ENCODE assay signal across 16 cellular contexts in the genomic region with DNA sequence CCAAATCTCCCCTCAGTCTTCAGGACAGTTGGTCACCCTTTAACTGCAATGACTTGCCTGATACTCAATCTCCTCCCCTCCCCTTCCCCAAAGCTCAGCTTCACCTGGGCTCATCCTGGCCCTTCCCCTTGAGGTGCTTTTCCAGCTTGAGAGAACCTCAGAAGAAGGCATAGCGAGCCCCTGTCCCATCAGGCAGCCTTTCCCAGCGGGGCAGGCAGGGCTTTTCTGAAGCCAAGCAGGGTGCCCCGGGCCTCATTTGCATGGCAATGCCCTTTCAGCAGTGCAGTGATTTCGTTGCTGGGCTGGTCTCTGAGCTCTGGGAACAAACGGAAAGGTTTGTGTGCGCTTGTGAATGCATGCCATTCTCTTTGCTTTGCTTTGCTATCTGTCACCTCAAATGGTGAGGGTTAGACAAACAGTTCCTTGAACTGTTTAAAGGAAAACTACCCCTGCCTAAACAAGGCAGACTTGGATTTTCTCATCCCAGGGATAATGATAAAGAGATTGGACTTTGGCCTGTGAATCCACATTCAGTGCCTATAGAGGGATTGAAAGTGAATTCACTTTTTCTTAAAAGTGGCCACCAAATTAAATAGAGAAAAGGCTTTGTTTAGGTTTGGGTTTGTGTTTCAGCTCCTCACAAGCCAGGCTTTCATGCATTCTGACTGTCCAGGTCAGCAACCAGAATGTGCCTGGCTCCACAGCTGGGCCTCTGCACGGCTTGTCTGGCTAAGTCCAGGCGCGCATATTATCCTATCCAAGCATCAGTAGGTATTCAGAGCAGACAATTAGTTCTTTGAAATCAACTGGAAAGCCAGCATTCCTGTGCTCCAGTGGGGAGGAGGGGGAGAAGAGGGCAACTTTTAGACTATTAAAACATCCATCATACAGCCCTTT.
A peak's percentile ranks its signal among the peaks of the same experiment; 100 is the strongest.
DNase-seq lines count a peak whose midpoint lies in the region; TF ChIP-seq lines count a peak whose summit lies in the region.
"Had no signal": no experiment of that assay in that cellular context is flagged by ENCODE, and none has a peak within 500 bp of the region (broad histone marks: within the 10 kb centered on the region; RNA-seq: fewer than 3 reads in every experiment).

No MANE protein-coding gene starts in this region.

- H4K8ac ChIP-seq in mesenchymal stem cell (ENCODE audit: low read length): peak overlapping the region; percentile 33

- no peaks in the 10 kb centered on the region for H3K27me3 Mint-ChIP-seq in type B pancreatic cell
- no peaks in the 10 kb centered on the region for H3K27me3 Mint-ChIP-seq in CD8-positive, alpha-beta memory T cell

- H3K36me3 ChIP-seq in cardiac muscle cell (no peaks in the 10 kb centered on the region), right atrium auricular region (no peaks in the 10 kb centered on the region), ectodermal cell (ENCODE audit: control insufficient read depth, insufficient read depth, low read length) (no peaks in the 10 kb centered on the region), mesenchymal stem cell (ENCODE audit: control insufficient read depth in 1 of 2, insufficient read depth in 2 of 2, low read depth in 1 of 2, low read length in 2 of 2) (no peaks in the 10 kb centered on the region)
- H3K36me3 ChIP-seq in CD8-positive, alpha-beta memory T cell (ENCODE audit: insufficient read depth, low read length): no peaks in the 10 kb centered on the region

- no peak overlapping the region for H2AFZ ChIP-seq in mesenchymal stem cell (ENCODE audit: low read depth, low read length)

- H2BK120ac ChIP-seq in mesenchymal stem cell (ENCODE audit: low read depth, low read length): no peak overlapping the region

- no peak overlapping the region for H3K14ac ChIP-seq in mesenchymal stem cell (ENCODE audit: low read length in 2 of 2)

- H3K79me1 ChIP-seq in mesenchymal stem cell (replicated peaks; ENCODE audit: low read length, poor library complexity, severe bottlenecking): no peaks in the 10 kb centered on the region

- peak overlapping the region; percentile 5 for H3K4me3 Mint-ChIP-seq in type B pancreatic cell
- no peak overlapping the region for H3K4me3 Mint-ChIP-seq in CD8-positive, alpha-beta memory T cell
- H3K4me3 Mint-ChIP-seq: activated T-cell treated with anti-CD3 and anti-CD28 coated beads, Interleukin-2, amount 50 U/mL, for 24 hours; naive thymus-derived CD8-positive, alpha-beta T cell had no signal

- H3K4me2 ChIP-seq in mesenchymal stem cell (ENCODE audit: low read length, poor library complexity, severe bottlenecking): no peak overlapping the region

- no peak overlapping the region for H3K4ac ChIP-seq in mesenchymal stem cell (ENCODE audit: low read depth in 1 of 2, low read length in 2 of 2)

- POLR2A ChIA-PET in CD8-positive, alpha-beta memory T cell (lab: Charles Lee): no interaction called here

- WGBS in ectodermal cell, 2 experiments: 6 to 7% methylated on average over 9 of the region's 9 CpGs
- 52% methylated on average over 9 of the region's 9 CpGs for WGBS in mesenchymal stem cell

- H3K27ac ChIP-seq in cardiac muscle cell (peak overlapping the region; percentile 76), right atrium auricular region (no peak overlapping the region), ectodermal cell (ENCODE audit: insufficient read depth, low read depth, low read length, poor library complexity, severe bottlenecking) (peak overlapping the region; percentile 92), mesenchymal stem cell (ENCODE audit: low read length, poor library complexity, severe bottlenecking) (peak overlapping the region; percentile 51)
- no peak overlapping the region for H3K27ac ChIP-seq in CD8-positive, alpha-beta memory T cell (ENCODE audit: low read depth, low read length)
- H3K27ac ChIP-seq: epithelial cell of prostate had no signal

- no peaks in the 10 kb centered on the region for H3K9me3 ChIP-seq in cardiac muscle cell (ENCODE audit: low read depth)
- peaks cover 0 to 13% of the 10 kb centered on the region in 2 donors for H3K9me3 ChIP-seq in right atrium auricular region
- H3K9me3 ChIP-seq in ectodermal cell (ENCODE audit: control insufficient read depth, low read length): no peaks in the 10 kb centered on the region
- peaks cover 5% of the 10 kb centered on the region for H3K9me3 ChIP-seq in mesenchymal stem cell (ENCODE audit: control insufficient read depth, low read length)
- no peaks in the 10 kb centered on the region for H3K9me3 ChIP-seq in CD8-positive, alpha-beta memory T cell (ENCODE audit: low read length)

- H3K18ac ChIP-seq in mesenchymal stem cell (ENCODE audit: low read depth in 1 of 2, low read length in 2 of 2): peak overlapping the region in 1 of 2 experiments; percentile 40

- peak overlapping the region; percentile 30 for H3K27ac Mint-ChIP-seq in type B pancreatic cell
- H3K27ac Mint-ChIP-seq in CD8-positive, alpha-beta memory T cell: no peak overlapping the region
- H3K27ac Mint-ChIP-seq: activated T-cell treated with anti-CD3 and anti-CD28 coated beads, Interleukin-2, amount 50 U/mL, for 24 hours; naive thymus-derived CD8-positive, alpha-beta T cell had no signal

- H2BK12ac ChIP-seq in mesenchymal stem cell (ENCODE audit: low read length in 2 of 2): peak overlapping the region in 1 of 2 experiments; percentile 75

- CTCF ChIA-PET in CD8-positive, alpha-beta memory T cell (lab: Charles Lee): no interaction called here

- H3K9me3 Mint-ChIP-seq in type B pancreatic cell: peaks cover 4% of the 10 kb centered on the region
- H3K9me3 Mint-ChIP-seq in CD8-positive, alpha-beta memory T cell: peaks cover 0 to 4% (median 4%) of the 10 kb centered on the region in 5 donors
- H3K9me3 Mint-ChIP-seq: activated T-cell treated with anti-CD3 and anti-CD28 coated beads, Interleukin-2, amount 50 U/mL, for 24 hours; naive thymus-derived CD8-positive, alpha-beta T cell had no signal

- H2BK5ac ChIP-seq in mesenchymal stem cell (ENCODE audit: low read depth, low read length, poor library complexity, severe bottlenecking): no peak overlapping the region

- H3K36me3 Mint-ChIP-seq in type B pancreatic cell: no peaks in the 10 kb centered on the region
- no peaks in the 10 kb centered on the region for H3K36me3 Mint-ChIP-seq in CD8-positive, alpha-beta memory T cell
- H3K36me3 Mint-ChIP-seq: naive thymus-derived CD8-positive, alpha-beta T cell had no signal

- no peak overlapping the region for H3K9ac ChIP-seq in mesenchymal stem cell (ENCODE audit: low read length)

- H2AK5ac ChIP-seq in mesenchymal stem cell (ENCODE audit: low read length, severe bottlenecking): no peak overlapping the region

- no peak overlapping the region for H3K23ac ChIP-seq in mesenchymal stem cell (ENCODE audit: low read length in 2 of 2)

- H3K27me3 ChIP-seq in cardiac muscle cell (no peaks in the 10 kb centered on the region), right atrium auricular region (no peaks in the 10 kb centered on the region), ectodermal cell (ENCODE audit: control insufficient read depth, insufficient read depth, low read length, poor library complexity, severe bottlenecking) (no peaks in the 10 kb centered on the region), mesenchymal stem cell (ENCODE audit: control insufficient read depth in 1 of 2, insufficient read depth in 1 of 2, low read length in 2 of 2) (no peaks in the 10 kb centered on the region)
- H3K27me3 ChIP-seq in CD8-positive, alpha-beta memory T cell (ENCODE audit: insufficient read depth, low read length, poor library complexity, severe bottlenecking): no peaks in the 10 kb centered on the region

- H3K4me3 ChIP-seq in cardiac muscle cell (no peak overlapping the region), right atrium auricular region (no peak overlapping the region), ectodermal cell (ENCODE audit: insufficient read depth, low read depth, low read length) (no peak overlapping the region), mesenchymal stem cell (ENCODE audit: insufficient read depth in 1 of 2, low read depth in 1 of 2, low read length in 2 of 2) (no peak overlapping the region)
- no peak overlapping the region for H3K4me3 ChIP-seq in CD8-positive, alpha-beta memory T cell (ENCODE audit: low read length)

- H2BK15ac ChIP-seq in mesenchymal stem cell (ENCODE audit: low read depth, poor library complexity, severe bottlenecking): no peak overlapping the region

- peaks cover 46% of the 10 kb centered on the region for H3K4me1 Mint-ChIP-seq in type B pancreatic cell (ENCODE audit: unreplicated experiment)
- peaks cover 0 to 10% (median 2%) of the 10 kb centered on the region in 3 donors for H3K4me1 Mint-ChIP-seq in CD8-positive, alpha-beta memory T cell

- H3K4me1 ChIP-seq in cardiac muscle cell (ENCODE audit: low read depth) (peaks cover 26% of the 10 kb centered on the region), right atrium auricular region (no peaks in the 10 kb centered on the region), ectodermal cell (ENCODE audit: control insufficient read depth, insufficient read depth, low read length) (peaks cover 37% of the 10 kb centered on the region), mesenchymal stem cell (ENCODE audit: control insufficient read depth, insufficient read depth, low read depth, low read length) (peaks cover 7% of the 10 kb centered on the region)
- H3K4me1 ChIP-seq in CD8-positive, alpha-beta memory T cell (ENCODE audit: insufficient read depth, low read length): no peaks in the 10 kb centered on the region

- no peak overlapping the region for H4K91ac ChIP-seq in mesenchymal stem cell (ENCODE audit: low read length)

- DNase-seq in cardiac muscle cell (ENCODE audit: low read depth in 1 of 2, low spot score in 1 of 2) (peak in 1 of 2 donors; percentile 51), right atrium auricular region (ENCODE audit: low spot score) (no peak), mesenchymal stem cell (no peak), type B pancreatic cell (ENCODE audit: extremely low spot score, unreplicated experiment) (peak; percentile 68), D341Med (ENCODE audit: low spot score) (no peak), LoVo (ENCODE audit: low spot score) (no peak)
- DNase-seq in CD8-positive, alpha-beta memory T cell: no peak
- DNase-seq: activated CD4-positive, alpha-beta T cell treated with anti-CD3 and anti-CD28 coated beads for 1 hour; activated T-cell treated with anti-CD3 and anti-CD28 coated beads, Interleukin-2, amount 50 U/mL, for 24 hours; EL; HCEC 1CT; naive thymus-derived CD8-positive, alpha-beta T cell; NCI-H82; SIG-M5 had no signal

- TF ChIP-seq CTCF in cardiac muscle cell (IDR thresholded peaks at IDR 0.05; ENCODE audit: low read depth, low read length) (no peak), right atrium auricular region (IDR thresholded peaks at IDR 0.05) (no peak), type B pancreatic cell (conservative IDR thresholded peaks at IDR 0.05) (no peak)

Comparison
In these comparisons a context has a peak if more than half of its experiments do, and no peak if none do; other contexts are left out.
1. H3K27ac ChIP-seq: peak in cardiac muscle cell (single experiment), ectodermal cell (single experiment) and mesenchymal stem cell (single experiment); none in right atrium auricular region (0 of 2) and CD8-positive, alpha-beta memory T cell (single experiment).